ENCODE assay signal across 33 cellular contexts in genomic region chr19:18774107-18774506, GRCh38. TPM values are rescaled to one million over a fixed set of nuclear protein-coding genes. Genes with fewer than 3 reads are reported as not detected.
"Had no signal": no experiment of that assay in that cellular context is flagged by ENCODE, and none has a peak within 500 bp of the region (broad histone marks: within the 10 kb centered on the region; RNA-seq: fewer than 3 reads in every experiment).

No MANE protein-coding gene starts in this region.

- H3K9me3 ChIP-seq: body of pancreas, esophagus muscularis mucosa, gastroesophageal sphincter, heart right ventricle had no signal

- H3K36me3 ChIP-seq: WERI-Rb-1 had no signal

- H3K4me1 ChIP-seq: body of pancreas had no signal

- H3K27me3 ChIP-seq: body of pancreas had no signal

- H3K9me3 Mint-ChIP-seq: activated B cell treated with CpG ODN at 0.5 μM for 24 hours; activated naive CD4-positive, alpha-beta T cell treated with anti-CD3 and anti-CD28 coated beads, Interleukin-2, amount 10 ng/mL, durations not matched to agents 7 days and 5 days; activated T-helper 1 cell treated with anti-CD3 and anti-CD28 coated beads, Interleukin-12 subunit alpha, Interleukin-12 subunit beta, Interleukin-2, Interleukin-4 antibody, amounts not matched to agents 30 ng/mL and 10 ng/mL and 1 ng/mL, durations not matched to agents 14 hours and 24 hours and 36 hours; activated T-helper 2 cell treated with anti-CD3 and anti-CD28 coated beads, Interferon-gamma antibody, Interleukin-2, Interleukin-4, amounts not matched to agents 10 μg/mL and 5 μg/mL and 100 μg/mL, durations not matched to agents 14 hours and 24 hours and 36 hours; effector memory CD8-positive, alpha-beta T cell; T-cell; T-helper 1 cell treated with Interleukin-12 subunit alpha and Interleukin-12 subunit beta and Interleukin-4 antibody, amounts not matched to agents 30 μg/mL and 1 μg/mL, for 36 hours; T-helper 2 cell treated with Interferon-gamma antibody and Interleukin-4, amounts not matched to agents 5 μg/mL and 100 μg/mL, for 36 hours had no signal

- H3K27ac ChIP-seq: body of pancreas, esophagus muscularis mucosa, gastroesophageal sphincter, heart right ventricle, WERI-Rb-1 had no signal

- H3K4me3 Mint-ChIP-seq: activated B cell treated with CpG ODN at 0.5 μM for 24 hours; activated CD8-positive, alpha-beta memory T cell treated with anti-CD3 and anti-CD28 coated beads, Interleukin-2, amount 10 ng/mL, durations not matched to agents 7 days and 5 days; activated CD8-positive, alpha-beta T cell treated with anti-CD3 and anti-CD28 coated beads, Interleukin-2, amount 10 ng/mL, durations not matched to agents 7 days and 5 days; activated naive CD4-positive, alpha-beta T cell treated with anti-CD3 and anti-CD28 coated beads, Interleukin-2, amount 10 ng/mL, durations not matched to agents 7 days and 5 days; activated naive CD8-positive, alpha-beta T cell; activated T-helper 1 cell treated with anti-CD3 and anti-CD28 coated beads, Interleukin-12 subunit alpha, Interleukin-12 subunit beta, Interleukin-2, Interleukin-4 antibody, amounts not matched to agents 30 ng/mL and 10 ng/mL and 1 ng/mL, durations not matched to agents 14 hours and 24 hours and 36 hours; effector memory CD8-positive, alpha-beta T cell; T-cell; T-helper 1 cell treated with Interleukin-12 subunit alpha and Interleukin-12 subunit beta and Interleukin-4 antibody, amounts not matched to agents 30 μg/mL and 1 μg/mL, for 36 hours; T-helper 2 cell treated with Interferon-gamma antibody and Interleukin-4, amounts not matched to agents 5 μg/mL and 100 μg/mL, for 36 hours had no signal

- H3K27me3 Mint-ChIP-seq: activated B cell treated with CpG ODN at 0.5 μM for 24 hours; activated CD8-positive, alpha-beta memory T cell treated with anti-CD3 and anti-CD28 coated beads, Interleukin-2, amount 10 ng/mL, durations not matched to agents 7 days and 5 days; activated naive CD8-positive, alpha-beta T cell; effector memory CD8-positive, alpha-beta T cell; T-cell had no signal

- H3K36me3 Mint-ChIP-seq: activated CD8-positive, alpha-beta memory T cell treated with anti-CD3 and anti-CD28 coated beads, Interleukin-2, amount 10 ng/mL, durations not matched to agents 7 days and 5 days; activated naive CD4-positive, alpha-beta T cell treated with anti-CD3 and anti-CD28 coated beads, Interleukin-2, amount 10 ng/mL, durations not matched to agents 7 days and 5 days; activated naive CD8-positive, alpha-beta T cell had no signal

- H3K4me3 ChIP-seq: body of pancreas, esophagus muscularis mucosa, gastroesophageal sphincter, heart right ventricle had no signal

- DNase-seq: activated B cell treated with CpG ODN at 0.5 μM for 24 hours; activated CD4-positive, alpha-beta T cell treated with anti-CD3 and anti-CD28 coated beads for 48 hours; activated CD4-positive, alpha-beta T cell treated with anti-CD3 and anti-CD28 coated beads, Interleukin-2, amount 50 U/mL, for 1 hour; activated CD4-positive, alpha-beta T cell treated with anti-CD3 and anti-CD28 coated beads, Interleukin-2, amount 50 U/mL, for 48 hours; activated CD8-positive, alpha-beta memory T cell treated with anti-CD3 and anti-CD28 coated beads, Interleukin-2, amount 10 ng/mL, durations not matched to agents 7 days and 5 days; activated CD8-positive, alpha-beta memory T cell treated with anti-CD3 and anti-CD28 coated beads, Interleukin-2, amount 50 U/mL, for 4 hours; activated CD8-positive, alpha-beta T cell treated with anti-CD3 and anti-CD28 coated beads, Interleukin-2, amount 10 ng/mL, durations not matched to agents 7 days and 5 days; activated effector memory CD4-positive, alpha-beta T cell treated with anti-CD3 and anti-CD28 coated beads, Interleukin-2, amount 50 U/mL, for 16 hours; activated naive CD4-positive, alpha-beta T cell treated with anti-CD3 and anti-CD28 coated beads, Interleukin-2, amount 10 ng/mL, durations not matched to agents 7 days and 5 days; activated T-cell treated with anti-CD3 and anti-CD28 coated beads, Interleukin-2, amount 50 U/mL, for 1 hour; activated T-cell treated with anti-CD3 and anti-CD28 coated beads, Interleukin-2, amount 50 U/mL, for 48 hours; amniotic stem cell; anterior cingulate cortex; body of pancreas; cortex of kidney; dermis blood vessel endothelial cell; effector CD4-positive, alpha-beta T cell; effector memory CD8-positive, alpha-beta T cell; erythroblast; foreskin melanocyte; heart right ventricle; T-cell; T1000; WERI-Rb-1 had no signal

- H3K4me1 Mint-ChIP-seq: activated B cell treated with CpG ODN at 0.5 μM for 24 hours; activated naive CD4-positive, alpha-beta T cell treated with anti-CD3 and anti-CD28 coated beads, Interleukin-2, amount 10 ng/mL, durations not matched to agents 7 days and 5 days; T-cell had no signal

- H3K27ac Mint-ChIP-seq: activated B cell treated with CpG ODN at 0.5 μM for 24 hours; activated CD8-positive, alpha-beta memory T cell treated with anti-CD3 and anti-CD28 coated beads, Interleukin-2, amount 10 ng/mL, durations not matched to agents 7 days and 5 days; activated CD8-positive, alpha-beta T cell treated with anti-CD3 and anti-CD28 coated beads, Interleukin-2, amount 10 ng/mL, durations not matched to agents 7 days and 5 days; activated naive CD4-positive, alpha-beta T cell treated with anti-CD3 and anti-CD28 coated beads, Interleukin-2, amount 10 ng/mL, durations not matched to agents 7 days and 5 days; activated naive CD8-positive, alpha-beta T cell; activated T-helper 1 cell treated with anti-CD3 and anti-CD28 coated beads, Interleukin-12 subunit alpha, Interleukin-12 subunit beta, Interleukin-2, Interleukin-4 antibody, amounts not matched to agents 30 ng/mL and 10 ng/mL and 1 ng/mL, durations not matched to agents 14 hours and 24 hours and 36 hours; activated T-helper 2 cell treated with anti-CD3 and anti-CD28 coated beads, Interferon-gamma antibody, Interleukin-2, Interleukin-4, amounts not matched to agents 10 μg/mL and 5 μg/mL and 100 μg/mL, durations not matched to agents 14 hours and 24 hours and 36 hours; effector memory CD8-positive, alpha-beta T cell; T-cell; T-helper 1 cell treated with Interleukin-12 subunit alpha and Interleukin-12 subunit beta and Interleukin-4 antibody, amounts not matched to agents 30 μg/mL and 1 μg/mL, for 36 hours; T-helper 2 cell treated with Interferon-gamma antibody and Interleukin-4, amounts not matched to agents 5 μg/mL and 100 μg/mL, for 36 hours had no signal

RNA-seq across cellular contexts. Expression of gene COMP, which starts 17.0 kb away (rescaled TPM):
- total RNA-seq: activated CD8-positive, alpha-beta memory T cell treated with anti-CD3 and anti-CD28 coated beads for 36 hours; activated CD8-positive, alpha-beta memory T cell treated with anti-CD3 and anti-CD28 coated beads, Interleukin-2, amount 10 ng/mL, durations not matched to agents 7 days and 5 days; activated CD8-positive, alpha-beta T cell treated with anti-CD3 and anti-CD28 coated beads, Interleukin-2, amount 10 ng/mL, durations not matched to agents 7 days and 5 days; activated T-helper 1 cell treated with anti-CD3 and anti-CD28 coated beads, Interleukin-12 subunit alpha, Interleukin-12 subunit beta, Interleukin-2, Interleukin-4 antibody, amounts not matched to agents 30 ng/mL and 10 ng/mL and 1 ng/mL, durations not matched to agents 14 hours and 24 hours and 36 hours; activated T-helper 2 cell treated with anti-CD3 and anti-CD28 coated beads, Interferon-gamma antibody, Interleukin-2, Interleukin-4, amounts not matched to agents 10 μg/mL and 5 μg/mL and 100 μg/mL, durations not matched to agents 14 hours and 24 hours and 36 hours; dermis blood vessel endothelial cell; glomerular endothelial cell; T-cell had no signal
